8 cellular contexts compared by ENCODE assay signal in genomic region chr16:1972490-1972877, GRCh38. TPM values are rescaled to one million over a fixed set of nuclear protein-coding genes. Genes with fewer than 3 reads are reported as not detected.
DNase-seq lines count a peak whose midpoint lies in the region; ATAC-seq, FAIRE-seq and TF ChIP-seq lines count a peak whose summit lies in the region.

No MANE protein-coding gene starts in this region.

- peaks cover 0 to 2% (median 0%) of the 10 kb centered on the region in 7 donors for H3K9me3 Mint-ChIP-seq in CD14-positive monocyte
- H3K9me3 Mint-ChIP-seq in type B pancreatic cell: no peaks in the 10 kb centered on the region

- no peak for TF ChIP-seq POLR2A in lower leg skin (IDR thresholded peaks at IDR 0.05)

- in situ Hi-C loops in astrocyte of the cerebellum (cut with HindIII; ENCODE audit: low sequenced_read_pairs): no loop called here

- H3K4me3 ChIP-seq in HL-60 (replicated peaks; ENCODE audit: insufficient read depth, low read length) (peak overlapping the region; percentile 100), astrocyte of the cerebellum (ENCODE audit: low read depth, low read length) (peak overlapping the region; percentile 93), lower leg skin (ENCODE audit: low read depth, poor library complexity, severe bottlenecking) (peak overlapping the region; percentile 99)

- TF ChIP-seq CTCF in CD14-positive monocyte (IDR thresholded peaks at IDR 0.05): no peak
- TF ChIP-seq CTCF in HL-60 (IDR thresholded peaks at IDR 0.05; ENCODE audit: insufficient read depth, low read length): no peak
- TF ChIP-seq CTCF in astrocyte of the cerebellum (IDR thresholded peaks at IDR 0.05; ENCODE audit: low read depth, low read length, missing control alignments): no peak
- no peak for TF ChIP-seq CTCF in lower leg skin (IDR thresholded peaks at IDR 0.05)
- TF ChIP-seq CTCF in type B pancreatic cell (conservative IDR thresholded peaks at IDR 0.05): no peak
- no peak for TF ChIP-seq CTCF in D721Med (IDR thresholded peaks at IDR 0.05; ENCODE audit: insufficient read depth, missing control alignments)

- H3K27ac ChIP-seq in HL-60 (replicated peaks): peak overlapping the region; percentile 82

- no peak for ATAC-seq in HG02571 (IDR thresholded peaks at IDR 0.05; ENCODE audit: unreplicated experiment)

- peaks cover 21% of the 10 kb centered on the region for H3K4me1 Mint-ChIP-seq in CD14-positive monocyte
- peaks cover 16% of the 10 kb centered on the region for H3K4me1 Mint-ChIP-seq in type B pancreatic cell (ENCODE audit: unreplicated experiment)

- intact Hi-C loops in CD14-positive monocyte (cut with micrococcal nuclease) (no loop called here), lower leg skin (cut with DNase I; ENCODE audit: low total_unique reads) (no loop called here)

- no peak for FAIRE-seq in D721Med (lab: Jason Lieb, UNC)

- WGBS in lower leg skin, 2 donors: 2 to 5% methylated on average over 18 to 21 of the region's 22 CpGs

- H3K27ac Mint-ChIP-seq in CD14-positive monocyte: peak overlapping the region in 6 of 7 donors; percentile 42 to 98 (median 98)
- peak overlapping the region; percentile 95 for H3K27ac Mint-ChIP-seq in type B pancreatic cell

- DNase-seq in CD14-positive monocyte (ENCODE audit: low spot score) (no peak), HL-60 (ENCODE audit: low read depth in 1 of 2, low spot score in 1 of 2) (no peak), astrocyte of the cerebellum (ENCODE audit: low read depth) (no peak), lower leg skin (ENCODE audit: low spot score in 2 of 2) (no peak), type B pancreatic cell (ENCODE audit: extremely low spot score, unreplicated experiment) (no peak), MV-4-11 (lab: John Stamatoyannopoulos, UW) (no peak), D721Med (ENCODE audit: insufficient read length, low spot score) (no peak)

- H3K27me3 Mint-ChIP-seq in CD14-positive monocyte (ENCODE audit: low read depth in 3 of 3) (peaks cover 0 to 2% (median 1%) of the 10 kb centered on the region in 3 donors), type B pancreatic cell (no peaks in the 10 kb centered on the region)

- no peaks in the 10 kb centered on the region for H3K27me3 ChIP-seq in HL-60 (ENCODE audit: insufficient read depth, poor library complexity, severe bottlenecking)

- H3K36me3 Mint-ChIP-seq in CD14-positive monocyte (peaks cover 31 to 35% of the 10 kb centered on the region in 2 donors), type B pancreatic cell (no peaks in the 10 kb centered on the region)

- H3K4me3 Mint-ChIP-seq in CD14-positive monocyte: peak overlapping the region; percentile 91
- H3K4me3 Mint-ChIP-seq in type B pancreatic cell: peak overlapping the region; percentile 94

RNA-seq across cellular contexts. Expression of gene TBL3, which starts 0.6 kb away (rescaled TPM):
- 10 to 100 TPM; 36.0 to 37.8 TPM for polyA plus RNA-seq in CD14-positive monocyte
- total RNA-seq in lower leg skin (100 to 1,000 TPM in 2 of 4 donors, 10 to 100 TPM in 2; 60.8 to 114 (median 83.7) TPM), type B pancreatic cell (ENCODE audit: low replicate concordance) (37.0 and 40.0 TPM in 2 replicates)

RNA-seq across cellular contexts. Expression of gene RNF151, which starts 5.8 kb away (rescaled TPM):
- polyA plus RNA-seq in CD14-positive monocyte: not detected
- not detected for total RNA-seq in lower leg skin
- total RNA-seq in type B pancreatic cell (ENCODE audit: low replicate concordance): not detected in 2 replicates

RNA-seq across cellular contexts. Expression of gene RPS2, which starts 7.9 kb away (rescaled TPM):
- 1,000 to 10,000 TPM; 1,893 to 2,136 TPM for polyA plus RNA-seq in CD14-positive monocyte
- total RNA-seq in lower leg skin (1,000 to 10,000 TPM; 2,603 to 4,441 (median 3,196) TPM), type B pancreatic cell (ENCODE audit: low replicate concordance) (3,017 and 3,035 TPM in 2 replicates)

RNA-seq across cellular contexts. Expression of gene NOXO1, which starts 8.8 kb away (rescaled TPM):
- polyA plus RNA-seq in CD14-positive monocyte: not detected
- total RNA-seq in lower leg skin: 1 to 10 TPM in 1 of 4 donors, under 1 TPM in 1, not detected in 2; 0.23 to 1.2 TPM
- total RNA-seq in type B pancreatic cell (ENCODE audit: low replicate concordance): 0.63 and 2.0 TPM in 2 replicates

RNA-seq across cellular contexts. Expression of gene GFER, which starts 11.5 kb away (rescaled TPM):
- 10 to 100 TPM; 22.4 to 22.7 TPM for polyA plus RNA-seq in CD14-positive monocyte
- total RNA-seq in lower leg skin: 10 to 100 TPM in 3 of 4 donors, 1 to 10 TPM in 1; 9.7 to 14.4 (median 11.6) TPM
- total RNA-seq in type B pancreatic cell (ENCODE audit: low replicate concordance): 25.3 and 31.6 TPM in 2 replicates
